ENCODE assay signal across 16 cellular contexts in the genomic region with DNA sequence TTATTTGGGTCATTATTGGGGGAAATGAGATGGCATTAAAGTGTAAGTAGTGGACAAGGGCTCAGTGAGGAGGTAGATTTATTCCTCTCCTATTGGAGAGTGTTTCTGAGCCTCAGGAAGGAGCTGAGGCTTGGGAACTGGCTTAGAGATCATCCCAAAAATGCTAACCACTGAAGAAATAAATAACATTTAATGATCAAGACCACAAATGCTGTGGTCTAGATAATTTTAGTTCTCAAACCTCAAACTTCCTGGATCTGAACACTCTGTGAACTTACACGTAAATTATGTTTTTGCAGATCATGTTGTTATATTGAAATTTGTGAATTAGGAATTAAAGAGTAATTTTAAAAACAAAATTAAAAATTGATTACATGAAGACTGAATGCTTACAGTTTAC. TPM values are rescaled to one million over a fixed set of nuclear protein-coding genes. Genes with fewer than 3 reads are reported as not detected.
A peak's percentile ranks its signal among the peaks of the same experiment; 100 is the strongest.
DNase-seq lines count a peak whose midpoint lies in the region; ATAC-seq and FAIRE-seq lines count a peak whose summit lies in the region.
"Had no signal": no experiment of that assay in that cellular context is flagged by ENCODE, and none has a peak within 500 bp of the region (broad histone marks: within the 10 kb centered on the region; RNA-seq: fewer than 3 reads in every experiment).

No MANE protein-coding gene starts in this region.

- peaks cover 43% of the 10 kb centered on the region for H3K4me1 Mint-ChIP-seq in activated CD4-positive, alpha-beta T cell treated with anti-CD3 and anti-CD28 coated beads, Interleukin-2, amount 10 ng/mL, durations not matched to agents 7 days and 5 days

- H3K9me3 ChIP-seq in small intestine (ENCODE audit: control insufficient read depth, low read depth), result no peaks in the 10 kb centered on the region
- H3K9me3 ChIP-seq: spleen had no signal

- no peaks in the 10 kb centered on the region for H3K27me3 Mint-ChIP-seq in activated CD4-positive, alpha-beta T cell treated with anti-CD3 and anti-CD28 coated beads, Interleukin-2, amount 10 ng/mL, durations not matched to agents 7 days and 5 days

- H3K4me3 ChIP-seq in small intestine (ENCODE audit: low read depth in 1 of 2, low read length in 2 of 2), result no peak overlapping the region
- H3K4me3 ChIP-seq: dorsolateral prefrontal cortex, GM23338, hepatocyte had no signal

- H3K27ac Mint-ChIP-seq in activated CD4-positive, alpha-beta T cell treated with anti-CD3 and anti-CD28 coated beads, Interleukin-2, amount 10 ng/mL, durations not matched to agents 7 days and 5 days, result no peak overlapping the region
- H3K27ac Mint-ChIP-seq: GM23338 had no signal

- H3K27me3 ChIP-seq in small intestine (ENCODE audit: control insufficient read depth in 2 of 2, insufficient read depth in 2 of 2, low read length in 2 of 2), result no peaks in the 10 kb centered on the region
- H3K27me3 ChIP-seq: hepatocyte, spleen had no signal

- no peaks in the 10 kb centered on the region for H3K4me1 ChIP-seq in small intestine (ENCODE audit: control insufficient read depth in 2 of 2, insufficient read depth in 1 of 2, low read depth in 1 of 2, low read length in 1 of 2)

- 64 to 75% (median 67%) methylated on average over 1 of the region's 1 CpG for WGBS in small intestine, 3 donors

- CTCF ChIA-PET in activated CD4-positive, alpha-beta T cell treated with anti-CD3 and anti-CD28 coated beads, Interleukin-2, amount 10 ng/mL, durations not matched to agents 7 days and 5 days (lab: Charles Lee), result interaction anchor here (0.7 to 1.0 kb wide), 2 partner anchors 10 to 17 kb away, joined by 3 read pairs; no protein-coding TSS in a partner anchor

- H3K36me3 ChIP-seq in small intestine (ENCODE audit: control insufficient read depth in 2 of 2, insufficient read depth in 2 of 2, low read length in 2 of 2), result no peaks in the 10 kb centered on the region

- H3K36me3 Mint-ChIP-seq in activated CD4-positive, alpha-beta T cell treated with anti-CD3 and anti-CD28 coated beads, Interleukin-2, amount 10 ng/mL, durations not matched to agents 7 days and 5 days (ENCODE audit: low read depth), result peaks cover 66% of the 10 kb centered on the region

- peak overlapping the region; percentile 46 for H3K4me3 Mint-ChIP-seq in activated CD4-positive, alpha-beta T cell treated with anti-CD3 and anti-CD28 coated beads, Interleukin-2, amount 10 ng/mL, durations not matched to agents 7 days and 5 days
- H3K4me3 Mint-ChIP-seq: GM23338 had no signal

- DNase-seq in activated CD4-positive, alpha-beta T cell treated with anti-CD3 and anti-CD28 coated beads, Interleukin-2, amount 10 ng/mL, durations not matched to agents 7 days and 5 days, result no peak
- no peak for DNase-seq in activated CD4-positive, alpha-beta T cell treated with anti-CD3 and anti-CD28 coated beads for 48 hours
- peak; percentile 22 for DNase-seq in M059J (ENCODE audit: low read depth)
- DNase-seq in astrocyte of the hippocampus (ENCODE audit: low read depth, low spot score), result peak; percentile 47
- DNase-seq in small intestine, result peak; percentile 19
- DNase-seq in cerebellar nuclear complex (lab: John Stamatoyannopoulos, UW), result no peak
- no peak for DNase-seq in NCI-H2196 (lab: John Stamatoyannopoulos, UW; ENCODE audit: unreplicated experiment)
- DNase-seq: dorsolateral prefrontal cortex, left cardiac atrium, RPMI8226, spleen had no signal

- peaks cover 2% of the 10 kb centered on the region for H3K9me3 Mint-ChIP-seq in activated CD4-positive, alpha-beta T cell treated with anti-CD3 and anti-CD28 coated beads, Interleukin-2, amount 10 ng/mL, durations not matched to agents 7 days and 5 days
- H3K9me3 Mint-ChIP-seq: GM23338 had no signal

- no peak for FAIRE-seq in small intestine (lab: Jason Lieb, UNC)
- FAIRE-seq: D721Med, HTR-8/SVneo had no signal

- POLR2A ChIA-PET in activated CD4-positive, alpha-beta T cell treated with anti-CD3 and anti-CD28 coated beads, Interleukin-2, amount 10 ng/mL, durations not matched to agents 7 days and 5 days (lab: Charles Lee), result no interaction called here

- no peak overlapping the region for H3K27ac ChIP-seq in small intestine (ENCODE audit: low read depth in 1 of 2, low read length in 1 of 2)
- H3K27ac ChIP-seq: dorsolateral prefrontal cortex, hepatocyte had no signal

- ATAC-seq in GM18868 (IDR thresholded peaks at IDR 0.05; ENCODE audit: unreplicated experiment), result no peak
- ATAC-seq: GM23338, left cardiac atrium had no signal

RNA-seq across cellular contexts. Expression of gene MDFIC, which starts 27.3 kb away (rescaled TPM):
- 10 to 100 TPM; 75.4 to 91.2 TPM for total RNA-seq in activated CD4-positive, alpha-beta T cell treated with anti-CD3 and anti-CD28 coated beads, Interleukin-2, amount 10 ng/mL, durations not matched to agents 7 days and 5 days
- total RNA-seq in M059J (2014; rRNA removed; shearing (Covaris generic)), result 13.6 and 19.1 TPM in 2 replicates
- 1 to 10 TPM in 2 of 3 donors, under 1 TPM in 1; 0.67 to 5.1 (median 4.7) TPM for polyA plus RNA-seq in small intestine

Comparison
In these comparisons a context has a peak if more than half of its experiments do, and no peak if none do; other contexts are left out.
1. DNase-seq: peak in M059J (single experiment), astrocyte of the hippocampus (single experiment) and small intestine (single experiment); none in activated CD4-positive, alpha-beta T cell treated with anti-CD3 and anti-CD28 coated beads, Interleukin-2, amount 10 ng/mL, durations not matched to agents 7 days and 5 days (single experiment), activated CD4-positive, alpha-beta T cell treated with anti-CD3 and anti-CD28 coated beads for 48 hours (single experiment), cerebellar nuclear complex (0 of 2) and NCI-H2196 (single experiment).